2 cellular contexts compared by ENCODE assay signal in genomic region chr15:60118564-60119080, GRCh38.
TF ChIP-seq lines count a peak whose summit lies in the region.

No MANE protein-coding gene starts in this region.

TF ChIP-seq in WTC11, 78 proteins besides CTCF, POLR2A, EP300 and RAD21:
- TF ChIP-seq AR (CRISPR knock-in tag; IDR thresholded peaks at IDR 0.05) (no peak), ZBTB43 (CRISPR knock-in tag; IDR thresholded peaks at IDR 0.05) (0 out of 2 replicates have a peak, but pooled peaks have one; percentile 12), HMGXB4 (CRISPR knock-in tag; IDR thresholded peaks at IDR 0.05) (no peak)

TF ChIP-seq in neural cell, 6 proteins besides CTCF, POLR2A, EP300 and RAD21 (continued from another document):
- TF ChIP-seq REST (IDR thresholded peaks at IDR 0.05; ENCODE audit: borderline replicate concordance) (no peak), EZH2 (IDR thresholded peaks at IDR 0.05; ENCODE audit: borderline replicate concordance, insufficient read depth, low read length, poor library complexity, severe bottlenecking) (no peak), TAF1 (IDR thresholded peaks at IDR 0.05; ENCODE audit: low read depth) (no peak), MXI1 (conservative IDR thresholded peaks at IDR 0.05; ENCODE audit: poor library complexity, severe bottlenecking) (no peak), SMC3 (conservative IDR thresholded peaks at IDR 0.05; ENCODE audit: poor library complexity) (no peak)
TF ChIP-seq in neural cell: peak in this region for 0.
